Comparison of ENCODE assay signal across 19 cellular contexts in genomic region chr5:177459819-177460628, GRCh38. TPM values are rescaled to one million over a fixed set of nuclear protein-coding genes. Genes with fewer than 3 reads are reported as not detected.
DNase-seq lines count a peak whose midpoint lies in the region; ATAC-seq and TF ChIP-seq lines count a peak whose summit lies in the region.
"Had no signal": no experiment of that assay in that cellular context is flagged by ENCODE, and none has a peak within 500 bp of the region (broad histone marks: within the 10 kb centered on the region; RNA-seq: fewer than 3 reads in every experiment).

No MANE protein-coding gene starts in this region.

- peaks cover 75% of the 10 kb centered on the region for H3K36me3 ChIP-seq in mesodermal cell (ENCODE audit: control insufficient read depth, insufficient read depth, low read length)

- H3K4me1 Mint-ChIP-seq in WTC11 (peaks cover 12% of the 10 kb centered on the region), progenitor cell of endocrine pancreas (ENCODE audit: low read depth) (peaks cover 5% of the 10 kb centered on the region)
- H3K4me1 Mint-ChIP-seq in activated CD8-positive, alpha-beta T cell treated with anti-CD3 and anti-CD28 coated beads, Interleukin-2, amount 10 ng/mL, durations not matched to agents 7 days and 5 days (ENCODE audit: low read depth) = peaks cover 42% of the 10 kb centered on the region
- peaks cover 26% of the 10 kb centered on the region for H3K4me1 Mint-ChIP-seq in activated naive CD8-positive, alpha-beta T cell treated with anti-CD3 and anti-CD28 coated beads, Interleukin-2, amount 50 U/mL, for 24 hours

- POLR2A ChIA-PET in WTC11 (lab: Charles Lee) = interaction anchor here (1.1 kb wide), 2 partner anchors 9 to 12 kb away, joined by 4 read pairs; no protein-coding TSS in a partner anchor
- POLR2A ChIA-PET in activated CD8-positive, alpha-beta T cell treated with anti-CD3 and anti-CD28 coated beads, Interleukin-2, amount 10 ng/mL, durations not matched to agents 7 days and 5 days (lab: Charles Lee) = interaction anchor here (1.0 kb wide), 1 partner anchor 32 kb away, joined by 3 read pairs; no protein-coding TSS in a partner anchor

- no peaks in the 10 kb centered on the region for H3K9me3 ChIP-seq in mesodermal cell (ENCODE audit: control insufficient read depth, low read length)
- H3K9me3 ChIP-seq: BE2C, MG63 had no signal

- H3K36me3 Mint-ChIP-seq in WTC11 (peaks cover 43% of the 10 kb centered on the region), progenitor cell of endocrine pancreas (ENCODE audit: insufficient read depth) (peaks cover 21% of the 10 kb centered on the region)
- peaks cover 21% of the 10 kb centered on the region for H3K36me3 Mint-ChIP-seq in activated CD8-positive, alpha-beta T cell treated with anti-CD3 and anti-CD28 coated beads, Interleukin-2, amount 10 ng/mL, durations not matched to agents 7 days and 5 days (ENCODE audit: low read depth)
- H3K36me3 Mint-ChIP-seq in activated naive CD8-positive, alpha-beta T cell treated with anti-CD3 and anti-CD28 coated beads, Interleukin-2, amount 50 U/mL, for 24 hours (ENCODE audit: low read depth) = peaks cover 11% of the 10 kb centered on the region

- H3K4me3 ChIP-seq in mesodermal cell (ENCODE audit: extremely low read depth, insufficient read depth, low read length, poor library complexity, severe bottlenecking) = no peak overlapping the region
- H3K4me3 ChIP-seq: MG63 had no signal

- peak overlapping the region; percentile 16 for H3K27ac ChIP-seq in mesodermal cell (ENCODE audit: low read depth, low read length, severe bottlenecking)
- H3K27ac ChIP-seq: 22Rv1 had no signal

- H3K9me3 Mint-ChIP-seq in WTC11 (peaks cover under 1% of the 10 kb centered on the region), progenitor cell of endocrine pancreas (ENCODE audit: low read depth) (no peaks in the 10 kb centered on the region)
- no peaks in the 10 kb centered on the region for H3K9me3 Mint-ChIP-seq in activated CD8-positive, alpha-beta T cell treated with anti-CD3 and anti-CD28 coated beads, Interleukin-2, amount 10 ng/mL, durations not matched to agents 7 days and 5 days (ENCODE audit: insufficient read depth)
- no peaks in the 10 kb centered on the region for H3K9me3 Mint-ChIP-seq in activated naive CD8-positive, alpha-beta T cell treated with anti-CD3 and anti-CD28 coated beads, Interleukin-2, amount 50 U/mL, for 24 hours
- H3K9me3 Mint-ChIP-seq: CD8-positive, alpha-beta memory T cell had no signal

- H3K4me1 ChIP-seq in mesodermal cell (ENCODE audit: control insufficient read depth, insufficient read depth, low read length, poor library complexity, severe bottlenecking) = peaks cover 12% of the 10 kb centered on the region

- H3K27ac Mint-ChIP-seq in WTC11 = no peak overlapping the region
- peak overlapping the region; percentile 71 for H3K27ac Mint-ChIP-seq in progenitor cell of endocrine pancreas
- no peak overlapping the region for H3K27ac Mint-ChIP-seq in activated CD8-positive, alpha-beta T cell treated with anti-CD3 and anti-CD28 coated beads, Interleukin-2, amount 10 ng/mL, durations not matched to agents 7 days and 5 days
- no peak overlapping the region for H3K27ac Mint-ChIP-seq in activated naive CD8-positive, alpha-beta T cell treated with anti-CD3 and anti-CD28 coated beads, Interleukin-2, amount 50 U/mL, for 24 hours

- peak; percentile 13 for DNase-seq in activated CD8-positive, alpha-beta memory T cell treated with anti-CD3 and anti-CD28 coated beads, Interleukin-2, amount 50 U/mL, for 4 hours
- no peak for DNase-seq in activated CD8-positive, alpha-beta memory T cell treated with anti-CD3 and anti-CD28 coated beads for 24 hours
- DNase-seq in WTC11 (ENCODE audit: low spot score) (no peak), progenitor cell of endocrine pancreas (ENCODE audit: low spot score, unreplicated experiment) (no peak), cerebellar nuclear complex (lab: John Stamatoyannopoulos, UW) (no peak)
- no peak for DNase-seq in activated CD8-positive, alpha-beta T cell treated with anti-CD3 and anti-CD28 coated beads, Interleukin-2, amount 10 ng/mL, durations not matched to agents 7 days and 5 days
- no peak for DNase-seq in activated naive CD8-positive, alpha-beta T cell treated with anti-CD3 and anti-CD28 coated beads, Interleukin-2, amount 50 U/mL, for 24 hours
- DNase-seq: BE2C; CD8-positive, alpha-beta memory T cell; DMS79 treated with DMSO at 0.1 percent for 48 hours; GOT3; Karpas-422; MG63; NCI-H1092 treated with DMSO at 0.1 percent for 48 hours; NCI-H187; NCI-H526 treated with DMSO at 0.1 percent for 48 hours; RPMI8226 had no signal

- no peak for ATAC-seq in WTC11
- no peak for ATAC-seq in activated CD8-positive, alpha-beta T cell treated with anti-CD3 and anti-CD28 coated beads, Interleukin-2, amount 10 ng/mL, durations not matched to agents 7 days and 5 days
- ATAC-seq in activated naive CD8-positive, alpha-beta T cell treated with anti-CD3 and anti-CD28 coated beads, Interleukin-2, amount 50 U/mL, for 24 hours = no peak

- CTCF ChIA-PET in WTC11 (lab: Charles Lee) = interaction anchor here (1.0 to 1.4 kb wide), 2 partner anchors 29 to 35 kb away, joined by 3 to 5 read pairs; no protein-coding TSS in a partner anchor
- CTCF ChIA-PET in activated CD8-positive, alpha-beta T cell treated with anti-CD3 and anti-CD28 coated beads, Interleukin-2, amount 10 ng/mL, durations not matched to agents 7 days and 5 days (lab: Charles Lee) = interaction anchor here (0.7 to 8.6 kb wide), 5 partner anchors 42 to 91 kb away, joined by 3 to 337 read pairs (median 4); partner anchors contain the start of gene PFN3

- no peak overlapping the region for H3K4me3 Mint-ChIP-seq in WTC11
- H3K4me3 Mint-ChIP-seq in progenitor cell of endocrine pancreas (ENCODE audit: low read depth) = no peak overlapping the region
- no peak overlapping the region for H3K4me3 Mint-ChIP-seq in activated CD8-positive, alpha-beta T cell treated with anti-CD3 and anti-CD28 coated beads, Interleukin-2, amount 10 ng/mL, durations not matched to agents 7 days and 5 days
- no peak overlapping the region for H3K4me3 Mint-ChIP-seq in activated naive CD8-positive, alpha-beta T cell treated with anti-CD3 and anti-CD28 coated beads, Interleukin-2, amount 50 U/mL, for 24 hours

- WGBS in mesodermal cell (ENCODE audit: insufficient coverage in 2 of 2), 2 experiments = 94 to 96% methylated on average over 24 to 28 of the region's 28 CpGs

- TF ChIP-seq CTCF in WTC11 (IDR thresholded peaks at IDR 0.05) (no peak), progenitor cell of endocrine pancreas (IDR thresholded peaks at IDR 0.05; ENCODE audit: unreplicated experiment) (no peak)

- H3K27me3 Mint-ChIP-seq in WTC11 (ENCODE audit: low read depth) (no peaks in the 10 kb centered on the region), progenitor cell of endocrine pancreas (no peaks in the 10 kb centered on the region)
- no peaks in the 10 kb centered on the region for H3K27me3 Mint-ChIP-seq in activated CD8-positive, alpha-beta T cell treated with anti-CD3 and anti-CD28 coated beads, Interleukin-2, amount 10 ng/mL, durations not matched to agents 7 days and 5 days (ENCODE audit: low read depth)
- no peaks in the 10 kb centered on the region for H3K27me3 Mint-ChIP-seq in activated naive CD8-positive, alpha-beta T cell treated with anti-CD3 and anti-CD28 coated beads, Interleukin-2, amount 50 U/mL, for 24 hours

TF ChIP-seq in WTC11, 78 proteins besides CTCF, POLR2A, EP300 and RAD21 (continues in another document):
- no peak for TF ChIP-seq CREB1 (CRISPR knock-in tag; IDR thresholded peaks at IDR 0.05)
- no peak for TF ChIP-seq ZNF423 (CRISPR knock-in tag; IDR thresholded peaks at IDR 0.05)
- TF ChIP-seq, protein P1, sequence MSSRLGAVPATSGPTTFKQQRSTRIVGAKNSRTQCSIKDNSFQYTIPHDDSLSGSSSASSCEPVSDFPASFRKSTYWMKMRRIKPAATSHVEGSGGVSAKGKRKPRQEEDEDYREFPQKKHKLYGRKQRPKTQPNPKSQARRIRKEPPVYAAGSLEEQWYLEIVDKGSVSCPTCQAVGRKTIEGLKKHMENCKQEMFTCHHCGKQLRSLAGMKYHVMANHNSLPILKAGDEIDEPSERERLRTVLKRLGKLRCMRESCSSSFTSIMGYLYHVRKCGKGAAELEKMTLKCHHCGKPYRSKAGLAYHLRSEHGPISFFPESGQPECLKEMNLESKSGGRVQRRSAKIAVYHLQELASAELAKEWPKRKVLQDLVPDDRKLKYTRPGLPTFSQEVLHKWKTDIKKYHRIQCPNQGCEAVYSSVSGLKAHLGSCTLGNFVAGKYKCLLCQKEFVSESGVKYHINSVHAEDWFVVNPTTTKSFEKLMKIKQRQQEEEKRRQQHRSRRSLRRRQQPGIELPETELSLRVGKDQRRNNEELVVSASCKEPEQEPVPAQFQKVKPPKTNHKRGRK (CRISPR knock-in tag; IDR thresholded peaks at IDR 0.05; ENCODE audit: borderline replicate concordance) = no peak

RNA-seq across cellular contexts. Expression of gene DBN1, which starts 13.4 kb away (rescaled TPM):
- total RNA-seq in WTC11 (2021) (267 to 288 TPM (median 269 TPM) in 3 replicates), progenitor cell of endocrine pancreas (396 and 422 TPM in 2 replicates)
- 229 TPM for polyA plus RNA-seq in mesodermal cell (2013, experiment 1 of 2)
- polyA plus RNA-seq in mesodermal cell (2013, experiment 2 of 2) = 194 TPM
- total RNA-seq in activated CD8-positive, alpha-beta T cell treated with anti-CD3 and anti-CD28 coated beads, Interleukin-2, amount 10 ng/mL, durations not matched to agents 7 days and 5 days = 100 to 1,000 TPM in 1 of 2 experiments, 10 to 100 TPM in 1; 92.9 to 104 TPM

RNA-seq across cellular contexts. Expression of gene PRR7, which starts 13.4 kb away (rescaled TPM):
- 13.1 to 14.7 TPM (median 14.6 TPM) in 3 replicates for total RNA-seq in WTC11 (2021)
- 8.4 TPM for polyA plus RNA-seq in mesodermal cell (2013, experiment 1 of 2)
- 5.4 TPM for polyA plus RNA-seq in mesodermal cell (2013, experiment 2 of 2)
- 11.7 and 13.1 TPM in 2 replicates for total RNA-seq in progenitor cell of endocrine pancreas
- total RNA-seq in activated CD8-positive, alpha-beta T cell treated with anti-CD3 and anti-CD28 coated beads, Interleukin-2, amount 10 ng/mL, durations not matched to agents 7 days and 5 days = 10 to 100 TPM in 1 of 2 experiments, 1 to 10 TPM in 1; 9.8 to 11.6 TPM

RNA-seq across cellular contexts. Expression of gene GRK6, which starts 33.5 kb away (rescaled TPM):
- total RNA-seq in WTC11 (2021) = 60.7 to 69.2 TPM (median 61.7 TPM) in 3 replicates
- polyA plus RNA-seq in mesodermal cell (2013, experiment 1 of 2) = 29.2 TPM
- polyA plus RNA-seq in mesodermal cell (2013, experiment 2 of 2) = 26.2 TPM
- 40.2 and 43.0 TPM in 2 replicates for total RNA-seq in progenitor cell of endocrine pancreas
- total RNA-seq in activated CD8-positive, alpha-beta T cell treated with anti-CD3 and anti-CD28 coated beads, Interleukin-2, amount 10 ng/mL, durations not matched to agents 7 days and 5 days = 100 to 1,000 TPM; 206 to 213 TPM

RNA-seq across cellular contexts. Expression of gene PDLIM7, which starts 37.4 kb away (rescaled TPM):
- total RNA-seq in WTC11 (2021) (124 to 142 TPM (median 139 TPM) in 3 replicates), progenitor cell of endocrine pancreas (113 and 119 TPM in 2 replicates)
- 284 TPM for polyA plus RNA-seq in mesodermal cell (2013, experiment 1 of 2)
- 227 TPM for polyA plus RNA-seq in mesodermal cell (2013, experiment 2 of 2)
- total RNA-seq in activated CD8-positive, alpha-beta T cell treated with anti-CD3 and anti-CD28 coated beads, Interleukin-2, amount 10 ng/mL, durations not matched to agents 7 days and 5 days = 10 to 100 TPM; 62.5 to 67.3 TPM

RNA-seq across cellular contexts. Expression of gene DOK3, which starts 49.6 kb away (rescaled TPM):
- total RNA-seq in WTC11 (2021) = 9.0 to 9.9 TPM (median 9.0 TPM) in 3 replicates
- 3.6 TPM for polyA plus RNA-seq in mesodermal cell (2013, experiment 1 of 2)
- 2.8 TPM for polyA plus RNA-seq in mesodermal cell (2013, experiment 2 of 2)
- total RNA-seq in progenitor cell of endocrine pancreas = 11.6 and 13.7 TPM in 2 replicates
- total RNA-seq in activated CD8-positive, alpha-beta T cell treated with anti-CD3 and anti-CD28 coated beads, Interleukin-2, amount 10 ng/mL, durations not matched to agents 7 days and 5 days = 1 to 10 TPM; 7.3 to 7.8 TPM
